Comparison of ENCODE assay signal across 14 cellular contexts in genomic region chr11:113550179-113550578, GRCh38.
DNase-seq lines count a peak whose midpoint lies in the region; ATAC-seq and TF ChIP-seq lines count a peak whose summit lies in the region.
"Had no signal": no experiment of that assay in that cellular context is flagged by ENCODE, and none has a peak within 500 bp of the region (broad histone marks: within the 10 kb centered on the region; RNA-seq: fewer than 3 reads in every experiment).

No MANE protein-coding gene starts in this region.

- no peak for ATAC-seq in stimulated activated naive CD8-positive, alpha-beta T cell treated with anti-CD3 and anti-CD28 coated beads, Interleukin-15, Interleukin-2, amounts not matched to agents 100 U/mL and 50 U/mL, for 24 hours
- no peak for ATAC-seq in left colon
- ATAC-seq in HG03565 (IDR thresholded peaks at IDR 0.05; ENCODE audit: unreplicated experiment), result no peak
- ATAC-seq: body of pancreas had no signal

- TF ChIP-seq CTCF in BE2C (IDR thresholded peaks at IDR 0.05; ENCODE audit: low read depth, low read length), result no peak

- H3K9me3 ChIP-seq in BE2C, result no peaks in the 10 kb centered on the region
- H3K9me3 ChIP-seq: body of pancreas, upper lobe of left lung had no signal

- peaks cover 3% of the 10 kb centered on the region for H3K4me1 ChIP-seq in BE2C
- H3K4me1 ChIP-seq: body of pancreas, upper lobe of left lung had no signal

- peak; percentile 37 for DNase-seq in BE2C
- peak; percentile 80 for DNase-seq in NCI-H1092 (lab: John Stamatoyannopoulos, UW)
- peak; percentile 88 for DNase-seq in NCI-H345 treated with DMSO at 0.1 percent for 48 hours (lab: John Stamatoyannopoulos, UW; ENCODE audit: unreplicated experiment)
- DNase-seq in ecto neural progenitor cell (ENCODE audit: low spot score), result peak; percentile 36
- no peak for DNase-seq in putamen (ENCODE audit: low spot score)
- DNase-seq in stimulated activated naive CD8-positive, alpha-beta T cell treated with anti-CD3 and anti-CD28 coated beads, Interleukin-15, Interleukin-2, amounts not matched to agents 100 U/mL and 50 U/mL, for 24 hours, result no peak
- no peak for DNase-seq in left colon
- DNase-seq: ACHN; activated B cell treated with CpG ODN at 0.5 μM for 24 hours; activated naive CD8-positive, alpha-beta T cell treated with anti-CD3 and anti-CD28 coated beads for 36 hours; body of pancreas; stimulated activated CD4-positive, alpha-beta T cell treated with anti-CD3 and anti-CD28 coated beads, Interleukin-12 subunit alpha, Interleukin-12 subunit beta, amount 100 ng/mL, for 4 hours had no signal

- H3K36me3 ChIP-seq in BE2C, result no peaks in the 10 kb centered on the region
- H3K36me3 ChIP-seq: upper lobe of left lung had no signal

- H3K27me3 ChIP-seq in BE2C, result no peaks in the 10 kb centered on the region
- H3K27me3 ChIP-seq: body of pancreas, upper lobe of left lung had no signal

- intact Hi-C loops in left colon (cut with DNase I, micrococcal nuclease), result no loop called here

- no peak overlapping the region for H3K4me3 ChIP-seq in BE2C (ENCODE audit: low read depth, low read length)
- H3K4me3 ChIP-seq: body of pancreas, upper lobe of left lung had no signal

Comparison
In these comparisons a context has a peak if more than half of its experiments do, and no peak if none do; other contexts are left out.
1. DNase-seq: peak in BE2C (single experiment), NCI-H1092 (single experiment), NCI-H345 treated with DMSO at 0.1 percent for 48 hours (single experiment) and ecto neural progenitor cell (single experiment); none in putamen (single experiment), stimulated activated naive CD8-positive, alpha-beta T cell treated with anti-CD3 and anti-CD28 coated beads, Interleukin-15, Interleukin-2, amounts not matched to agents 100 U/mL and 50 U/mL, for 24 hours (single experiment) and left colon (0 of 2).